Comparison of ENCODE assay signal across 17 cellular contexts in the genomic region with DNA sequence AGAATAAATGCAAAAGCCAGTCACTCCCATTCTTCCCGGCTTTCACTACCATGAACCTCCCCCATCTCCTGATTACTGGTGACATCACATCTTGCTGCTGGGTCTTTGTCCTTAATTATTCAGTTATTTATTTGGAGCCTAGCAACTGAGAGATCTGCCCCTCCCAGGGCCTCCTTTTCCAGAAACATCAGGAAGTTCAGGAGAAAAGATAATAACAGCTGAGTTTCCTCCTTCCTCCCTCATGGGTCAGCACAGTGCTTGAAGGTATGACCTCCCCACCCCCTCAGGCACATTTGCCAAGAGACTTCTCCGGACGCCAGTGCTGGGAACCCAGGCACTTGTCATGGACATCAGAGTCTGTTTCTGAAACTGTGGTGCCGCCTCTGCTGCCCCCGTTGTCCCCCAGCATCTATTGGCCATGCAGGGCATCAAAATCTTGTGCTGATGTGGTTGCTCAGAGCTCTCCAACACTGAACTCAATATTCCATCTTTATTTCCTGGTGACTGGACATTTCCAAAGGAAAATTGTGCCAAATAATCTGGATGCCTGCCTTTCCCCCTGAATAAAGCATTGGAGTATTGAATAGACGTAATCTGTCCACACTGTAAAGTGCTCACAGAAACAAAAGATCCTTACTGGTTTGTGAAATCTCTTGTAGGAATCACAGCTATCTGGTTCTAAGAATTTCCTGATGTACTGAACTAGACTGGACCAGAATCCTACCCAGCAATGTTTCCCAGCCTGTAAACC.
A peak's percentile ranks its signal among the peaks of the same experiment; 100 is the strongest.
DNase-seq lines count a peak whose midpoint lies in the region; ATAC-seq, FAIRE-seq and TF ChIP-seq lines count a peak whose summit lies in the region.
"Had no signal": no experiment of that assay in that cellular context is flagged by ENCODE, and none has a peak within 500 bp of the region (broad histone marks: within the 10 kb centered on the region; RNA-seq: fewer than 3 reads in every experiment).

No MANE protein-coding gene starts in this region.

- in situ Hi-C loops in HepG2 (cut with HindIII; ENCODE audit: extremely low pct_ligation_motif_present, low pct_unique_long_range_greater_than_20kb) = no loop called here

- H3K27me3 ChIP-seq in liver (ENCODE audit: control insufficient read depth in 4 of 4, insufficient read depth in 4 of 4, low read length in 3 of 4) = no peaks in the 10 kb centered on the region
- H3K27me3 ChIP-seq in HepG2 (ENCODE audit: control insufficient read depth in 1 of 2, insufficient read depth in 2 of 2, low read length in 2 of 2) = no peaks in the 10 kb centered on the region
- H3K27me3 ChIP-seq in left ventricle myocardium inferior (ENCODE audit: low read depth) = no peaks in the 10 kb centered on the region
- no peaks in the 10 kb centered on the region for H3K27me3 ChIP-seq in parathyroid adenoma (ENCODE audit: control insufficient read depth, insufficient read depth, low read length)
- H3K27me3 ChIP-seq in suprapubic skin = no peaks in the 10 kb centered on the region
- H3K27me3 ChIP-seq: BLaER1 had no signal

- H3K36me3 ChIP-seq in liver (ENCODE audit: control insufficient read depth in 4 of 4, insufficient read depth in 3 of 4, low read depth in 1 of 4, low read length in 3 of 4) (no peaks in the 10 kb centered on the region), HepG2 (replicated peaks in 1 of 2; ENCODE audit: control insufficient read depth in 1 of 2, insufficient read depth in 2 of 2, low read length in 2 of 2) (no peaks in the 10 kb centered on the region), left ventricle myocardium inferior (no peaks in the 10 kb centered on the region), parathyroid adenoma (ENCODE audit: control insufficient read depth, insufficient read depth, low read length) (no peaks in the 10 kb centered on the region), suprapubic skin (no peaks in the 10 kb centered on the region)
- H3K36me3 ChIP-seq: BLaER1 had no signal

- no peak overlapping the region for H2AFZ ChIP-seq in HepG2 (ENCODE audit: low read length)
- no peak overlapping the region for H2AFZ ChIP-seq in parathyroid adenoma

- no TSS peak for BruUV-seq in HepG2 (replicated peaks; lab: Mats Ljungman, UMichigan)

- H3K79me2 ChIP-seq in HepG2 (ENCODE audit: insufficient read depth, low read length) (no peaks in the 10 kb centered on the region), parathyroid adenoma (no peaks in the 10 kb centered on the region)

- H3K9ac ChIP-seq in liver (ENCODE audit: low read depth in 1 of 2, low read length in 2 of 2) (no peak overlapping the region), HepG2 (ENCODE audit: insufficient read depth, low read depth, low read length) (no peak overlapping the region), parathyroid adenoma (no peak overlapping the region)
- H3K9ac ChIP-seq: BLaER1 had no signal

- H3K9me3 ChIP-seq in liver (ENCODE audit: control insufficient read depth in 4 of 4, low read length in 3 of 4) (no peaks in the 10 kb centered on the region), HepG2 (ENCODE audit: low read length) (no peaks in the 10 kb centered on the region), left ventricle myocardium inferior (replicated peaks) (peaks cover 7% of the 10 kb centered on the region), parathyroid adenoma (ENCODE audit: control insufficient read depth, low read length) (no peaks in the 10 kb centered on the region), suprapubic skin (no peaks in the 10 kb centered on the region)
- H3K9me3 ChIP-seq: BLaER1 had no signal

- TF ChIP-seq EP300 in HepG2 (IDR thresholded peaks at IDR 0.05; ENCODE audit: low read depth in 2 of 2, low read length in 2 of 2) (no peak), HepG2 (CRISPR knock-in tag; IDR thresholded peaks at IDR 0.05; ENCODE audit: borderline replicate concordance) (no peak), suprapubic skin (IDR thresholded peaks at IDR 0.05) (no peak)

- no peak for DNase-seq in HepG2 (ENCODE audit: low spot score)
- peak; percentile 22 for DNase-seq in left ventricle myocardium inferior
- peak; percentile 56 to 66 for DNase-seq in lung microvascular endothelial cell (ENCODE audit: low read depth in 2 of 2)
- no peak for DNase-seq in NOMO-1 (lab: John Stamatoyannopoulos, UW; ENCODE audit: unreplicated experiment in 2 of 2)
- DNase-seq in activated naive CD4-positive, alpha-beta T cell treated with anti-CD3 and anti-CD28 coated beads, Interleukin-2, amount 50 U/mL, for 72 hours (ENCODE audit: low spot score in 2 of 2) = no peak
- DNase-seq in suprapubic skin (ENCODE audit: low spot score in 2 of 2) = no peak
- DNase-seq: CD8-positive, alpha-beta T cell; DMS79; HCEC 1CT; KBM-7; NCI-H1436 treated with DMSO at 0.1 percent for 48 hours; NCI-H2029 treated with DMSO at 0.1 percent for 48 hours; NCI-H510A; NCI-H774 had no signal

- POLR2A ChIA-PET in HepG2 (lab: Yijun Ruan, JAX) = no interaction called here

- H3K9me3 Mint-ChIP-seq in activated naive CD4-positive, alpha-beta T cell treated with anti-CD3 and anti-CD28 coated beads, Interleukin-2, amount 50 U/mL, for 72 hours = no peaks in the 10 kb centered on the region

- H3K27ac Mint-ChIP-seq in activated naive CD4-positive, alpha-beta T cell treated with anti-CD3 and anti-CD28 coated beads, Interleukin-2, amount 50 U/mL, for 72 hours = no peak overlapping the region
- H3K27ac Mint-ChIP-seq: CD8-positive, alpha-beta T cell had no signal

- TF ChIP-seq CTCF in liver (IDR thresholded peaks at IDR 0.05; ENCODE audit: low read depth, low read length, missing input control) (no peak), HepG2 (CRISPR knock-in tag; IDR thresholded peaks at IDR 0.05) (no peak), left ventricle myocardium inferior (IDR thresholded peaks at IDR 0.05; ENCODE audit: borderline replicate concordance) (no peak), parathyroid adenoma (IDR thresholded peaks at IDR 0.05) (no peak), suprapubic skin (IDR thresholded peaks at IDR 0.05) (no peak)

- 52% methylated on average over 6 of the region's 6 CpGs for WGBS in liver
- WGBS in HepG2 (ENCODE audit: low lambda C conversion rate) = 49% methylated on average over 5 of the region's 6 CpGs
- WGBS in suprapubic skin = 70% methylated on average over 6 of the region's 6 CpGs

- H3K4me2 ChIP-seq in HepG2 (ENCODE audit: low read depth, low read length) = no peak overlapping the region
- no peak overlapping the region for H3K4me2 ChIP-seq in parathyroid adenoma (ENCODE audit: low read length)
- H3K4me2 ChIP-seq: BLaER1 had no signal

- H4K20me1 ChIP-seq in HepG2 (ENCODE audit: insufficient read depth, low read length) = 0 out of 2 replicates have a peak, but pooled peaks cover 2% of the 10 kb centered on the region
- H4K20me1 ChIP-seq: BLaER1 had no signal

- no peak for TF ChIP-seq POLR2A in HepG2 (IDR thresholded peaks at IDR 0.05; ENCODE audit: insufficient read depth in 1 of 2, low read depth in 2 of 2, low read length in 2 of 2)
- no peak for TF ChIP-seq POLR2A in suprapubic skin (IDR thresholded peaks at IDR 0.05)

- CTCF ChIA-PET in HepG2 (lab: Yijun Ruan, JAX; ENCODE audit: low intra/inter-chr PET ratio, low total read pairs) = no interaction called here

- H3K27ac ChIP-seq in liver (ENCODE audit: low read depth in 1 of 2, low read length in 2 of 2) = no peak overlapping the region
- no peak overlapping the region for H3K27ac ChIP-seq in HepG2 (ENCODE audit: extremely low read length, insufficient read depth, low read length)
- H3K27ac ChIP-seq in left ventricle myocardium inferior (replicated peaks) = peak overlapping the region; percentile 79
- H3K27ac ChIP-seq in parathyroid adenoma = peak overlapping the region; percentile 67
- no peak overlapping the region for H3K27ac ChIP-seq in suprapubic skin
- H3K27ac ChIP-seq: BLaER1 had no signal

- no peak for ATAC-seq in HepG2
- ATAC-seq in activated naive CD4-positive, alpha-beta T cell treated with anti-CD3 and anti-CD28 coated beads, Interleukin-2, amount 50 U/mL, for 72 hours = no peak
- ATAC-seq: CD8-positive, alpha-beta T cell had no signal

- H3K4me3 ChIP-seq in liver (ENCODE audit: low read depth in 1 of 3, low read length in 3 of 3) (no peak overlapping the region), HepG2 (replicated peaks in 1 of 3; ENCODE audit: insufficient read depth in 1 of 3, low read depth in 2 of 3, low read length in 3 of 3) (no peak overlapping the region), left ventricle myocardium inferior (no peak overlapping the region), parathyroid adenoma (ENCODE audit: low read depth, low read length) (no peak overlapping the region), suprapubic skin (no peak overlapping the region)
- H3K4me3 ChIP-seq: BLaER1 had no signal

- TF ChIP-seq RAD21 in liver (IDR thresholded peaks at IDR 0.05) (no peak), HepG2 (CRISPR knock-in tag; IDR thresholded peaks at IDR 0.05) (no peak)

- intact Hi-C loops in HepG2 (cut with micrococcal nuclease; ENCODE audit: unreplicated experiment) (no loop called here), left ventricle myocardium inferior (cut with micrococcal nuclease) (no loop called here)

- no peak for FAIRE-seq in HepG2 (lab: Jason Lieb, UNC)

- no peaks in the 10 kb centered on the region for H3K36me3 Mint-ChIP-seq in activated naive CD4-positive, alpha-beta T cell treated with anti-CD3 and anti-CD28 coated beads, Interleukin-2, amount 50 U/mL, for 72 hours
- H3K36me3 Mint-ChIP-seq: CD8-positive, alpha-beta T cell had no signal

- no peaks in the 10 kb centered on the region for H3K4me1 ChIP-seq in liver (ENCODE audit: control insufficient read depth in 4 of 4, insufficient read depth in 4 of 4, low read length in 3 of 4)
- H3K4me1 ChIP-seq in HepG2 (ENCODE audit: insufficient read depth, low read length) = peaks cover 14% of the 10 kb centered on the region
- H3K4me1 ChIP-seq in left ventricle myocardium inferior = peaks cover 3% of the 10 kb centered on the region
- no peaks in the 10 kb centered on the region for H3K4me1 ChIP-seq in parathyroid adenoma
- no peaks in the 10 kb centered on the region for H3K4me1 ChIP-seq in suprapubic skin
- H3K4me1 ChIP-seq: BLaER1 had no signal

TF ChIP-seq in liver, 16 proteins besides CTCF, POLR2A, EP300 and RAD21:
- peak; percentile 55 for TF ChIP-seq NR2F2 (IDR thresholded peaks at IDR 0.05)
- TF ChIP-seq EGR1 (IDR thresholded peaks at IDR 0.05; ENCODE audit: low read depth in 2 of 2) = no peak

TF ChIP-seq in HepG2, 621 proteins besides CTCF, POLR2A, EP300 and RAD21 (continues in another document):
- no peak for TF ChIP-seq ZNF883 (CRISPR knock-in tag; IDR thresholded peaks at IDR 0.05; ENCODE audit: not compliant biosample characterization)
- TF ChIP-seq, protein P1, sequence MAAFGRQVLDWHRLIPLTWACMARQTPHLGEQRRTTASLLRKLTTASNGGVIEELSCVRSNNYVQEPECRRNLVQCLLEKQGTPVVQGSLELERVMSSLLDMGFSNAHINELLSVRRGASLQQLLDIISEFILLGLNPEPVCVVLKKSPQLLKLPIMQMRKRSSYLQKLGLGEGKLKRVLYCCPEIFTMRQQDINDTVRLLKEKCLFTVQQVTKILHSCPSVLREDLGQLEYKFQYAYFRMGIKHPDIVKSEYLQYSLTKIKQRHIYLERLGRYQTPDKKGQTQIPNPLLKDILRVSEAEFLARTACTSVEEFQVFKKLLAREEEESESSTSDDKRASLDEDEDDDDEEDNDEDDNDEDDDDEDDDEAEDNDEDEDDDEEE (CRISPR knock-in tag; IDR thresholded peaks at IDR 0.05) = no peak

Comparison
In these comparisons a context has a peak if more than half of its experiments do, and no peak if none do; other contexts are left out.
1. H3K27ac ChIP-seq: peak in left ventricle myocardium inferior (single experiment) and parathyroid adenoma (single experiment); none in liver (0 of 2), HepG2 (single experiment) and suprapubic skin (single experiment).
2. DNase-seq: peak in left ventricle myocardium inferior (single experiment) and lung microvascular endothelial cell (2 of 2); none in HepG2 (single experiment), NOMO-1 (0 of 2), activated naive CD4-positive, alpha-beta T cell treated with anti-CD3 and anti-CD28 coated beads, Interleukin-2, amount 50 U/mL, for 72 hours (0 of 2) and suprapubic skin (0 of 2).